In the genomic region with DNA sequence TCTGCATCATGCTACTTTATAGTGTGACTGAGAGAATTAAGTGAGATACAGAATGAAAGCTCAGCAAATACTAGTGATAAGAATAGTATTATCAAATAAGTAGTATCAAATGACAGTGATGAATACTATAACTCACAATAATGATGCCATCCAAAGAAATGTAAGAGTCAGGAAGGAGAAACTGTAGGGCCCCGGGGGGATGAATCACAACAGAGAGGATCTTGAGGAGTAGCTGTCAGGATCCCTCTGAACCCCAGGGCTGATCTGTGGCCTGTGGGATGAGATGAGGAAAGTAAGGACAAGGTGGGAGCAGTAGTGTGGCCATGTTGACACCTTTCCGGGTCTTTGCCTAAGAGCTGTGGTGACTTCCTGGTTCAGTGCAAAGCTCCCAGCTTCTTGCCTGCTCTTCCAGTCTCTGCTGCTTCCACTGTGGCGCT, we compare ENCODE assay signal across 20 cellular contexts.
"Had no signal": no experiment of that assay in that cellular context is flagged by ENCODE, and none has a peak within 500 bp of the region (broad histone marks: within the 10 kb centered on the region; RNA-seq: fewer than 3 reads in every experiment).

No MANE protein-coding gene starts in this region.

- DNase-seq: activated CD8-positive, alpha-beta memory T cell treated with anti-CD3 and anti-CD28 coated beads for 24 hours; activated CD8-positive, alpha-beta memory T cell treated with anti-CD3 and anti-CD28 coated beads, Interleukin-2, amount 50 U/mL, for 4 hours; activated naive CD4-positive, alpha-beta T cell treated with Interleukin-2 at 50 U/mL for 16 hours; activated naive CD8-positive, alpha-beta T cell treated with anti-CD3 and anti-CD28 coated beads for 36 hours; activated T-cell treated with anti-CD3 and anti-CD28 coated beads, Interleukin-2, amount 50 U/mL, for 24 hours; cerebellar nuclear complex; lower lobe of right lung; naive B cell; occipital lobe; small intestine; stimulated activated CD4-positive, alpha-beta T cell treated with anti-CD3 and anti-CD28 coated beads, Interleukin-2, amount 100 ng/mL, for 24 hours; stimulated activated naive B cell treated with anti-CD40 and anti-IgM and Interleukin-4, amounts not matched to agents 10 μg/mL and 1 μg/mL and 100 μg/mL, for 72 hours; T-helper 1 cell; T-helper 9 cell had no signal

- H3K4me1 ChIP-seq: lower lobe of right lung had no signal

- H3K4me3 ChIP-seq: coronary artery, lower lobe of right lung, thoracic aorta had no signal

- H3K27ac ChIP-seq: coronary artery, lower lobe of right lung, thoracic aorta had no signal

- ATAC-seq: activated T-helper 17 cell treated with anti-CD3 and anti-CD28 coated beads, Interleukin-2, amount 50 U/mL, for 72 hours; left lobe of liver; lower lobe of right lung; sciatic nerve; stimulated activated naive B cell treated with anti-CD40 and anti-IgM and Interleukin-4, amounts not matched to agents 10 μg/mL and 1 μg/mL and 100 μg/mL, for 72 hours; WTC11 had no signal

- H3K36me3 ChIP-seq: lower lobe of right lung, thoracic aorta had no signal

- H3K9me3 ChIP-seq: lower lobe of right lung, thoracic aorta had no signal
